ENCODE assay signal across 8 cellular contexts in genomic region chr2:164992818-164993217, GRCh38. TPM values are rescaled to one million over a fixed set of nuclear protein-coding genes. Genes with fewer than 3 reads are reported as not detected.
A peak's percentile ranks its signal among the peaks of the same experiment; 100 is the strongest.
DNase-seq lines count a peak whose midpoint lies in the region; ATAC-seq and TF ChIP-seq lines count a peak whose summit lies in the region.

No MANE protein-coding gene starts in this region.

- H3K9me3 ChIP-seq in T-helper 17 cell (ENCODE audit: control insufficient read depth, low read length, poor library complexity, severe bottlenecking), result no peaks in the 10 kb centered on the region

- H3K27me3 Mint-ChIP-seq in T-helper 17 cell, result peaks cover 5% of the 10 kb centered on the region

- no peaks in the 10 kb centered on the region for H3K36me3 Mint-ChIP-seq in T-helper 17 cell (ENCODE audit: low read depth)

- no peak overlapping the region for H3K27ac Mint-ChIP-seq in T-helper 17 cell

- DNase-seq in AG09319 (ENCODE audit: extremely low read depth, low read depth), result peak; percentile 70
- DNase-seq in GM13976 (ENCODE audit: low spot score), result peak; percentile 27
- DNase-seq in NCI-H1436 treated with DMSO at 0.1 percent for 48 hours (lab: John Stamatoyannopoulos, UW), result peak; percentile 51
- peak in 1 of 3 donors; percentile 18 for DNase-seq in T-helper 17 cell
- DNase-seq in dermis microvascular lymphatic vessel endothelial cell (ENCODE audit: low read depth in 2 of 2), result peak; percentile 40 to 72
- DNase-seq in middle frontal gyrus (ENCODE audit: extremely low spot score, low spot score), result peak; percentile 78
- peak; percentile 67 for DNase-seq in ureter (ENCODE audit: low spot score)

- ATAC-seq in HG02852 (IDR thresholded peaks at IDR 0.05; ENCODE audit: unreplicated experiment) (peak; percentile 69), T-helper 17 cell (peak; percentile 72)

- in situ Hi-C loops in GM13976 (cut with MboI; ENCODE audit: low sequenced_read_pairs, unreplicated experiment), result no loop called here

- peaks cover 9% of the 10 kb centered on the region for H3K4me1 Mint-ChIP-seq in T-helper 17 cell

- no peak overlapping the region for H3K4me3 Mint-ChIP-seq in T-helper 17 cell

- TF ChIP-seq CTCF in AG09319 (IDR thresholded peaks at IDR 0.05; ENCODE audit: low read depth, low read length) (peak; percentile 43), GM13976 (IDR thresholded peaks at IDR 0.05; ENCODE audit: borderline replicate concordance, control extremely low read depth, extremely low read depth, insufficient read depth, missing control alignments) (peak; percentile 54)

RNA-seq across cellular contexts. Expression of gene SLC38A11, which starts 37.5 kb away (rescaled TPM):
- total RNA-seq in T-helper 17 cell (1 to 10 TPM in 1 of 2 donors, not detected in 1; 1.6 TPM), dermis microvascular lymphatic vessel endothelial cell (not detected in 2 replicates), ureter (2.4 TPM)
